24 cellular contexts compared by ENCODE assay signal in genomic region chr5:30676223-30676840, GRCh38.
A peak's percentile ranks its signal among the peaks of the same experiment; 100 is the strongest.
DNase-seq lines count a peak whose midpoint lies in the region; ATAC-seq, FAIRE-seq and TF ChIP-seq lines count a peak whose summit lies in the region.
"Had no signal": no experiment of that assay in that cellular context is flagged by ENCODE, and none has a peak within 500 bp of the region (broad histone marks: within the 10 kb centered on the region; RNA-seq: fewer than 3 reads in every experiment).

No MANE protein-coding gene starts in this region.

- in situ Hi-C loops in HepG2 (cut with HindIII; ENCODE audit: extremely low pct_ligation_motif_present, low pct_unique_long_range_greater_than_20kb): no loop called here

- POLR2A ChIA-PET in HepG2 (lab: Yijun Ruan, JAX): no interaction called here

- H3K4me1 ChIP-seq in liver (ENCODE audit: control insufficient read depth in 4 of 4, insufficient read depth in 4 of 4, low read length in 3 of 4) (peaks cover 0 to 3% (median 0%) of the 10 kb centered on the region in 4 donors), HepG2 (ENCODE audit: insufficient read depth, low read length) (no peaks in the 10 kb centered on the region), right lobe of liver (peaks cover 0 to 10% (median 0%) of the 10 kb centered on the region in 4 donors), pancreas (no peaks in the 10 kb centered on the region)
- H3K4me1 ChIP-seq: BLaER1 treated with 17β-estradiol and CSF1 and Interleukin-3, amounts not matched to agents 10 nM and 100 nM; Caco-2 had no signal

- no peaks in the 10 kb centered on the region for H3K79me2 ChIP-seq in HepG2 (ENCODE audit: insufficient read depth, low read length)

- H3K9me3 ChIP-seq in liver (ENCODE audit: control insufficient read depth in 4 of 4, low read length in 3 of 4): peaks cover 0 to 8% (median 5%) of the 10 kb centered on the region in 4 donors
- peaks cover 21% of the 10 kb centered on the region for H3K9me3 ChIP-seq in HepG2 (ENCODE audit: low read length)
- no peaks in the 10 kb centered on the region for H3K9me3 ChIP-seq in right lobe of liver
- H3K9me3 ChIP-seq in pancreas: no peaks in the 10 kb centered on the region

- intact Hi-C loops in HepG2 (cut with micrococcal nuclease; ENCODE audit: unreplicated experiment) (no loop called here), right lobe of liver (cut with DNase I) (no loop called here), pancreas (cut with DNase I) (no loop called here)

- no peak overlapping the region for H3K4me2 ChIP-seq in HepG2 (ENCODE audit: low read depth, low read length)
- H3K4me2 ChIP-seq: BLaER1 treated with 17β-estradiol and CSF1 and Interleukin-3, amounts not matched to agents 10 nM and 100 nM had no signal

- TF ChIP-seq RAD21 in liver (IDR thresholded peaks at IDR 0.05) (no peak), HepG2 (CRISPR knock-in tag; IDR thresholded peaks at IDR 0.05) (no peak)

- TF ChIP-seq CTCF in liver (IDR thresholded peaks at IDR 0.05; ENCODE audit: low read depth, low read length, missing input control) (no peak), HepG2 (CRISPR knock-in tag; IDR thresholded peaks at IDR 0.05) (no peak), choroid plexus epithelial cell (conservative IDR thresholded peaks at IDR 0.05; ENCODE audit: low read depth, low read length) (no peak), right lobe of liver (IDR thresholded peaks at IDR 0.05) (no peak), pancreas (IDR thresholded peaks at IDR 0.05) (no peak)

- H2AFZ ChIP-seq in HepG2 (ENCODE audit: low read length): no peak overlapping the region

- TF ChIP-seq POLR2A in HepG2 (IDR thresholded peaks at IDR 0.05; ENCODE audit: insufficient read depth in 1 of 2, low read depth in 2 of 2, low read length in 2 of 2) (no peak), right lobe of liver (IDR thresholded peaks at IDR 0.05) (no peak)

- H3K27ac ChIP-seq in liver (ENCODE audit: low read depth in 1 of 2, low read length in 2 of 2) (no peak overlapping the region), HepG2 (ENCODE audit: extremely low read length, insufficient read depth, low read length) (no peak overlapping the region), right lobe of liver (no peak overlapping the region), pancreas (no peak overlapping the region)
- H3K27ac ChIP-seq: BLaER1 treated with 17β-estradiol and CSF1 and Interleukin-3, amounts not matched to agents 10 nM and 100 nM; C4-2B had no signal

- no peak for ATAC-seq in HepG2
- peak; percentile 80 to 89 (median 85) for ATAC-seq in right lobe of liver
- no peak for ATAC-seq in pancreas
- no peak for ATAC-seq in HG02840 (IDR thresholded peaks at IDR 0.05; ENCODE audit: low FRiP score, unreplicated experiment)
- ATAC-seq: CD8-positive, alpha-beta T cell; GM12878 had no signal

- H3K36me3 ChIP-seq in liver (ENCODE audit: control insufficient read depth in 4 of 4, insufficient read depth in 3 of 4, low read depth in 1 of 4, low read length in 3 of 4) (no peaks in the 10 kb centered on the region), HepG2 (replicated peaks in 1 of 2; ENCODE audit: control insufficient read depth in 1 of 2, insufficient read depth in 2 of 2, low read length in 2 of 2) (no peaks in the 10 kb centered on the region), right lobe of liver (no peaks in the 10 kb centered on the region), pancreas (no peaks in the 10 kb centered on the region)
- H3K36me3 ChIP-seq: BLaER1 treated with 17β-estradiol and CSF1 and Interleukin-3, amounts not matched to agents 10 nM and 100 nM had no signal

- CTCF ChIA-PET in HepG2 (lab: Yijun Ruan, JAX; ENCODE audit: low intra/inter-chr PET ratio, low total read pairs): no interaction called here

- FAIRE-seq in HepG2 (lab: Jason Lieb, UNC): no peak
- FAIRE-seq in pancreas (lab: Jason Lieb, UNC): no peak
- FAIRE-seq: A204.1, D721Med, GM12878, GM12892 had no signal

- no peaks in the 10 kb centered on the region for H4K20me1 ChIP-seq in HepG2 (ENCODE audit: insufficient read depth, low read length)
- H4K20me1 ChIP-seq: BLaER1 treated with 17β-estradiol and CSF1 and Interleukin-3, amounts not matched to agents 10 nM and 100 nM had no signal

- H3K4me3 ChIP-seq in liver (ENCODE audit: low read depth in 1 of 3, low read length in 3 of 3): no peak overlapping the region
- H3K4me3 ChIP-seq in HepG2 (replicated peaks in 1 of 3; ENCODE audit: insufficient read depth in 1 of 3, low read depth in 2 of 3, low read length in 3 of 3): no peak overlapping the region
- no peak overlapping the region for H3K4me3 ChIP-seq in choroid plexus epithelial cell (ENCODE audit: low read depth, low read length)
- H3K4me3 ChIP-seq in right lobe of liver: no peak overlapping the region
- no peak overlapping the region for H3K4me3 ChIP-seq in pancreas
- H3K4me3 ChIP-seq: BLaER1 treated with 17β-estradiol and CSF1 and Interleukin-3, amounts not matched to agents 10 nM and 100 nM; GM12878 had no signal

- H3K27me3 ChIP-seq in liver (ENCODE audit: control insufficient read depth in 4 of 4, insufficient read depth in 4 of 4, low read length in 3 of 4) (no peaks in the 10 kb centered on the region), HepG2 (ENCODE audit: control insufficient read depth in 1 of 2, insufficient read depth in 2 of 2, low read length in 2 of 2) (no peaks in the 10 kb centered on the region), right lobe of liver (no peaks in the 10 kb centered on the region), pancreas (no peaks in the 10 kb centered on the region)
- H3K27me3 ChIP-seq: BLaER1 treated with 17β-estradiol and CSF1 and Interleukin-3, amounts not matched to agents 10 nM and 100 nM had no signal

- DNase-seq in HepG2 (ENCODE audit: low spot score) (no peak), OCI-M1 (lab: John Stamatoyannopoulos, UW) (peak; percentile 53), choroid plexus epithelial cell (ENCODE audit: low read depth) (peak; percentile 0), right lobe of liver (no peak), pancreas (no peak), nucleus accumbens (lab: John Stamatoyannopoulos, UW) (no peak)
- DNase-seq: 8988T; AML-193; Caco-2; Calu3; CD4-positive, alpha-beta T cell; CD8-positive, alpha-beta T cell; DMS79; DND-41; EL; GDM1 had no signal

- BruUV-seq in HepG2 (replicated peaks; lab: Mats Ljungman, UMichigan): no TSS peak

- no peak overlapping the region for H3K9ac ChIP-seq in liver (ENCODE audit: low read depth in 1 of 2, low read length in 2 of 2)
- H3K9ac ChIP-seq in HepG2 (ENCODE audit: insufficient read depth, low read depth, low read length): no peak overlapping the region
- H3K9ac ChIP-seq: BLaER1 treated with 17β-estradiol and CSF1 and Interleukin-3, amounts not matched to agents 10 nM and 100 nM had no signal

- WGBS in liver: 20% methylated on average over 1 of the region's 1 CpG
- WGBS in HepG2 (ENCODE audit: low lambda C conversion rate): 0% methylated on average over 1 of the region's 1 CpG
- 15% methylated on average over 1 of the region's 1 CpG for WGBS in right lobe of liver (ENCODE audit: insufficient coverage, low coverage, low lambda C conversion rate, missing lambda C conversion rate)
- 28 to 48% methylated on average over 1 of the region's 1 CpG for WGBS in pancreas, 2 donors

- TF ChIP-seq EP300 in HepG2 (IDR thresholded peaks at IDR 0.05; ENCODE audit: low read depth in 2 of 2, low read length in 2 of 2): no peak
- no peak for TF ChIP-seq EP300 in HepG2 (CRISPR knock-in tag; IDR thresholded peaks at IDR 0.05; ENCODE audit: borderline replicate concordance)

TF ChIP-seq in liver, 16 proteins besides CTCF, POLR2A, EP300 and RAD21 (continues in another document):
- TF ChIP-seq HNF4A (conservative IDR thresholded peaks at IDR 0.05) (peak; percentile 42 to 51), ATF3 (IDR thresholded peaks at IDR 0.05) (no peak), FOXA2 (IDR thresholded peaks at IDR 0.05) (peak; percentile 54), YY1 (IDR thresholded peaks at IDR 0.05) (peak; percentile 19), HNF4G (IDR thresholded peaks at IDR 0.05) (no peak), RXRA (IDR thresholded peaks at IDR 0.05) (peak; percentile 13 to 22), SP1 (IDR thresholded peaks at IDR 0.05) (peak; percentile 8)

TF ChIP-seq in HepG2, 621 proteins besides CTCF, POLR2A, EP300 and RAD21 (continues in another document):
- TF ChIP-seq PITX1 (CRISPR knock-in tag; IDR thresholded peaks at IDR 0.05) (no peak), ZNF7 (CRISPR knock-in tag; IDR thresholded peaks at IDR 0.05) (no peak), PAF1 (CRISPR knock-in tag; IDR thresholded peaks at IDR 0.05) (no peak), TMF1 (CRISPR knock-in tag; IDR thresholded peaks at IDR 0.05; ENCODE audit: low read depth) (no peak), TCF7L2 (IDR thresholded peaks at IDR 0.05; ENCODE audit: low read depth, low read length) (no peak), SNAI1 (CRISPR knock-in tag; IDR thresholded peaks at IDR 0.05; ENCODE audit: borderline replicate concordance) (no peak), ZNF672 (CRISPR knock-in tag; IDR thresholded peaks at IDR 0.05) (no peak), JUN (CRISPR knock-in tag; IDR thresholded peaks at IDR 0.05) (no peak), ZSCAN21 (CRISPR knock-in tag; IDR thresholded peaks at IDR 0.05; ENCODE audit: borderline replicate concordance) (no peak), RFX1 (IDR thresholded peaks at IDR 0.05) (no peak), BRD4 (CRISPR knock-in tag; IDR thresholded peaks at IDR 0.05) (no peak), NBN (conservative IDR thresholded peaks at IDR 0.05) (no peak), ARID3A (IDR thresholded peaks at IDR 0.05; ENCODE audit: low read depth, low read length) (no peak), YEATS2 (CRISPR knock-in tag; IDR thresholded peaks at IDR 0.05; ENCODE audit: borderline replicate concordance) (no peak), IKZF4 (CRISPR knock-in tag; IDR thresholded peaks at IDR 0.05; ENCODE audit: borderline replicate concordance, low read depth, not compliant biosample characterization) (no peak), GFI1 (CRISPR knock-in tag; IDR thresholded peaks at IDR 0.05; ENCODE audit: borderline replicate concordance) (no peak), SAP130 (CRISPR knock-in tag; IDR thresholded peaks at IDR 0.05; ENCODE audit: low read depth) (no peak)

Comparison
In these comparisons a context has a peak if more than half of its experiments do, and no peak if none do; other contexts are left out.
1. ATAC-seq: peak in right lobe of liver (4 of 4); none in HepG2 (single experiment), pancreas (0 of 4) and HG02840 (single experiment).
2. DNase-seq: peak in OCI-M1 (single experiment) and choroid plexus epithelial cell (single experiment); none in HepG2 (single experiment), right lobe of liver (0 of 3), pancreas (0 of 6) and nucleus accumbens (0 of 56).